Comparison of ENCODE assay signal across 8 cellular contexts in the genomic region with DNA sequence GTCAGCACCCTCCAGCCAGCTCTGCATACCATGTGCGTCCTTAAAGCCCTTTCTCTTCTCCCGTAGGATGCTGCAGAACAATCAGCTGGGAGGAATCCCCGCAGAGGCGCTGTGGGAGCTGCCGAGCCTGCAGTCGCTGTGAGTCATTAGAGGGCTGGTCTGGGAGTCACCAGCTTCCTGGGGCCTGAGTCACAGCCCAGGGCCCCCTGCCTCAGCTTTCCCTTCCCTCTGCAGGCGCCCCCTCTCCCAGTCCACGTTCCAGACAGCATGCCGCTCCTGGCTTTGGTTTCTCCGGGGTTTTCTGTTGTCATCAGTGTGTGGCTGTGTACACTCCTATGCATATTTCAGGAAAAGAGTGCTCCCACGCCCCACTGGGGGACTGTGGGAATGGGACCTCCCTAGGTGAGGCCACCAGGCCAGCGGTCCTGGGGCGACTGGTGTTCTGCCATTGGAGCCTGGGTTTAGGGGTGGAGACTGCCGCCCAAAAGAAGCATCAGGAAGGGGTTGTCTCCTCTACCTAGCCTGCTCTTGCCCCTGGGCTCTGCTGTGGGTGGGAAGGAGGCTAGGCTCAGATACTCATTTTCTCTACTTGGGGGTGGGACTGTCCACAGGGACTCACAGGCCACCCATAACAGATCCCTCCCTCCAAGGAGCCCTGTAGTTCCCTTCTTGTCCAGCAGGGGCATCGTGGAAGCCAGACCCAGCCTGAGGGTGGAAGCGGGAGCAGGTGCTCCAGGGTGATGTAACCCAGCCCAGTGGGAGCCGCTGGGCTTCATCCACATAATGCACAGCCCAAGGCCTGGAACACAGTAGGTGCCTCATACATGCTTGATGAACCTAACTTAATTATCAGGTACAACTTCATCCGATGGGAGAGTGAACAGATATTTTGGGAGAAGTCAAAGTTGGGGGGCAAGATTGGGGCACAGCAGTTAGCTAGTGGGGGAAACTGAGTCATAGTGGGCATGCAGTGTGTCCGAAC. TPM values are rescaled to one million over a fixed set of nuclear protein-coding genes. Genes with fewer than 3 reads are reported as not detected.
A peak's percentile ranks its signal among the peaks of the same experiment; 100 is the strongest.
DNase-seq lines count a peak whose midpoint lies in the region; ATAC-seq and TF ChIP-seq lines count a peak whose summit lies in the region.

No MANE protein-coding gene starts in this region.

- intact Hi-C loops in natural killer cell (cut with micrococcal nuclease) = loop anchor here (1.0 kb wide), 1 partner anchor 47 kb away; no protein-coding TSS in a partner anchor

- H3K27me3 Mint-ChIP-seq in natural killer cell (ENCODE audit: low read depth in 2 of 2) = peaks cover 0 to 2% of the 10 kb centered on the region in 2 donors
- peaks cover 46% of the 10 kb centered on the region for H3K27me3 Mint-ChIP-seq in stimulated activated memory B cell treated with anti-CD40 and anti-IgM and Interleukin-4, amounts not matched to agents 10 μg/mL and 1 μg/mL and 100 μg/mL, for 72 hours

- DNase-seq in EH (ENCODE audit: low read depth) = peak; percentile 98
- peak; percentile 97 for DNase-seq in HK-2 (ENCODE audit: unreplicated experiment)
- peak; percentile 22 to 27 for DNase-seq in NOMO-1 (lab: John Stamatoyannopoulos, UW; ENCODE audit: unreplicated experiment in 2 of 2)
- DNase-seq in activated CD8-positive, alpha-beta memory T cell treated with anti-CD3 and anti-CD28 coated beads for 4 hours (ENCODE audit: low read depth in 2 of 2) = peak; percentile 24 to 26
- peak; percentile 97 for DNase-seq in epithelial cell of esophagus (ENCODE audit: low read depth)
- peak; percentile 62 for DNase-seq in natural killer cell

- no peak overlapping the region for H3K4me3 ChIP-seq in epithelial cell of esophagus (ENCODE audit: low read length)

- ATAC-seq in natural killer cell (peak; percentile 69 to 90 (median 86)), HG03045 (IDR thresholded peaks at IDR 0.05; ENCODE audit: unreplicated experiment) (no peak)
- peak; percentile 69 for ATAC-seq in stimulated activated memory B cell treated with anti-CD40 and anti-IgM and Interleukin-4, amounts not matched to agents 10 μg/mL and 1 μg/mL and 100 μg/mL, for 72 hours

- H3K36me3 Mint-ChIP-seq in natural killer cell = no peaks in the 10 kb centered on the region
- H3K36me3 Mint-ChIP-seq in stimulated activated memory B cell treated with anti-CD40 and anti-IgM and Interleukin-4, amounts not matched to agents 10 μg/mL and 1 μg/mL and 100 μg/mL, for 72 hours = no peaks in the 10 kb centered on the region

- H3K4me1 Mint-ChIP-seq in natural killer cell = peaks cover 6 to 21% of the 10 kb centered on the region in 2 donors
- peaks cover 14% of the 10 kb centered on the region for H3K4me1 Mint-ChIP-seq in stimulated activated memory B cell treated with anti-CD40 and anti-IgM and Interleukin-4, amounts not matched to agents 10 μg/mL and 1 μg/mL and 100 μg/mL, for 72 hours

- TF ChIP-seq CTCF in epithelial cell of esophagus (IDR thresholded peaks at IDR 0.05; ENCODE audit: insufficient read depth, low read depth, low read length, missing control alignments) (peak; percentile 90), natural killer cell (IDR thresholded peaks at IDR 0.05) (peak; percentile 87)

- no peaks in the 10 kb centered on the region for H3K9me3 Mint-ChIP-seq in natural killer cell
- no peaks in the 10 kb centered on the region for H3K9me3 Mint-ChIP-seq in stimulated activated memory B cell treated with anti-CD40 and anti-IgM and Interleukin-4, amounts not matched to agents 10 μg/mL and 1 μg/mL and 100 μg/mL, for 72 hours

- H3K4me3 Mint-ChIP-seq in natural killer cell = no peak overlapping the region
- H3K4me3 Mint-ChIP-seq in stimulated activated memory B cell treated with anti-CD40 and anti-IgM and Interleukin-4, amounts not matched to agents 10 μg/mL and 1 μg/mL and 100 μg/mL, for 72 hours = no peak overlapping the region

- peak overlapping the region; percentile 53 to 81 for H3K27ac Mint-ChIP-seq in natural killer cell
- H3K27ac Mint-ChIP-seq in stimulated activated memory B cell treated with anti-CD40 and anti-IgM and Interleukin-4, amounts not matched to agents 10 μg/mL and 1 μg/mL and 100 μg/mL, for 72 hours = no peak overlapping the region

RNA-seq across cellular contexts. Expression of gene LGR6, which starts 42.5 kb away (rescaled TPM):
- 10 to 100 TPM; 58.3 to 65.2 (median 60.9) TPM for total RNA-seq in natural killer cell

Comparison
In these comparisons a context has a peak if more than half of its experiments do, and no peak if none do; other contexts are left out.
1. DNase-seq: peak in every context shown above with its lines; median percentile 98 in EH; 97 in HK-2; 97 in epithelial cell of esophagus; 62 in natural killer cell; 25 in activated CD8-positive, alpha-beta memory T cell treated with anti-CD3 and anti-CD28 coated beads for 4 hours; 24 in NOMO-1.